1 cellular context compared by ENCODE assay signal in the genomic region with DNA sequence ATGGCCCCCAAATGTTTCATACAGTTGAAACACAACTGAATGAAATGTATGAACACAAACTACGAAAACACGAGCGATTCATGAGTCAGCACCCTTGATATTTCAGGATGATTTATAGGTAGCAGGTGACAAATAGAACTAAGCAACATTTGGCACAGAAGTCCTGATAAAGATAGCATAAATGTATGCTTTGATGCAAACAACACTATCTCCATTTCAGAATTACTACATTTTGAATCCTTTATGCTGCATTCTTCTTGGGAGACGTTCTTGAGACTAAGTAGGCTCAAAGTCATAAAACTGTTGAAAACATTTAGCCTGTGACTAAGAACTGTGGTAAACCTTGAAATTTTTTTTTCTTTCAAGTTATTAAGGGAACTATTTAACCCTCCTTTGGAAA.
TF ChIP-seq lines count a peak whose summit lies in the region.

No MANE protein-coding gene starts in this region.

TF ChIP-seq in K562, 482 proteins besides CTCF, POLR2A, EP300 and RAD21 (continued from another document):
- TF ChIP-seq, protein P1, sequence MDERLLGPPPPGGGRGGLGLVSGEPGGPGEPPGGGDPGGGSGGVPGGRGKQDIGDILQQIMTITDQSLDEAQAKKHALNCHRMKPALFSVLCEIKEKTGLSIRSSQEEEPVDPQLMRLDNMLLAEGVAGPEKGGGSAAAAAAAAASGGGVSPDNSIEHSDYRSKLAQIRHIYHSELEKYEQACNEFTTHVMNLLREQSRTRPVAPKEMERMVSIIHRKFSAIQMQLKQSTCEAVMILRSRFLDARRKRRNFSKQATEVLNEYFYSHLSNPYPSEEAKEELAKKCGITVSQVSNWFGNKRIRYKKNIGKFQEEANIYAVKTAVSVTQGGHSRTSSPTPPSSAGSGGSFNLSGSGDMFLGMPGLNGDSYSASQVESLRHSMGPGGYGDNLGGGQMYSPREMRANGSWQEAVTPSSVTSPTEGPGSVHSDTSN (CRISPR knock-in tag; IDR thresholded peaks at IDR 0.05; ENCODE audit: low read depth), result no peak
- TF ChIP-seq, protein P1 (tag; conservative IDR thresholded peaks at IDR 0.05; ENCODE audit: low read depth), result peak; percentile 51
- TF ChIP-seq SREBF1 (IDR thresholded peaks at IDR 0.05; ENCODE audit: borderline replicate concordance, low read depth, low read length) (no peak), MCM3 (IDR thresholded peaks at IDR 0.05) (no peak), MYC (IDR thresholded peaks at IDR 0.05; ENCODE audit: low read depth, low read length) (no peak), MYC (CRISPR knock-in tag; IDR thresholded peaks at IDR 0.05; ENCODE audit: borderline replicate concordance, low read depth) (no peak), ZNF316 (IDR thresholded peaks at IDR 0.05) (peak; percentile 31; the same call in 1 of the 2 replicates), ZC3H4 (CRISPR knock-in tag; IDR thresholded peaks at IDR 0.05; ENCODE audit: borderline replicate concordance) (no peak), MEIS2 (IDR thresholded peaks at IDR 0.05; ENCODE audit: partially characterized antibody) (peak; percentile 73), RBM25 (IDR thresholded peaks at IDR 0.05; ENCODE audit: low read depth, low read length, severe bottlenecking) (no peak), NFATC3 (IDR thresholded peaks at IDR 0.05) (no peak)
- TF ChIP-seq, protein P2, sequence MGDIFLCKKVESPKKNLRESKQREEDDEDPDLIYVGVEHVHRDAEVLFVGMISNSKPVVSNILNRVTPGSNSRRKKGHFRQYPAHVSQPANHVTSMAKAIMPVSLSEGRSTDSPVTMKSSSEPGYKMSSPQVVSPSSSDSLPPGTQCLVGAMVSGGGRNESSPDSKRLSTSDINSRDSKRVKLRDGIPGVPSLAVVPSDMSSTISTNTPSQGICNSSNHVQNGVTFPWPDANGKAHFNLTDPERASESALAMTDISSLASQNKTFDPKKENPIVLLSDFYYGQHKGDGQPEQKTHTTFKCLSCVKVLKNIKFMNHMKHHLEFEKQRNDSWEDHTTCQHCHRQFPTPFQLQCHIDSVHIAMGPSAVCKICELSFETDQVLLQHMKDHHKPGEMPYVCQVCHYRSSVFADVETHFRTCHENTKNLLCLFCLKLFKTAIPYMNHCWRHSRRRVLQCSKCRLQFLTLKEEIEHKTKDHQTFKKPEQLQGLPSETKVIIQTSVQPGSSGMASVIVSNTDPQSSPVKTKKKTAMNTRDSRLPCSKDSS (IDR thresholded peaks at IDR 0.05; ENCODE audit: low read depth, partially characterized antibody), result no peak
- TF ChIP-seq, protein P3, sequence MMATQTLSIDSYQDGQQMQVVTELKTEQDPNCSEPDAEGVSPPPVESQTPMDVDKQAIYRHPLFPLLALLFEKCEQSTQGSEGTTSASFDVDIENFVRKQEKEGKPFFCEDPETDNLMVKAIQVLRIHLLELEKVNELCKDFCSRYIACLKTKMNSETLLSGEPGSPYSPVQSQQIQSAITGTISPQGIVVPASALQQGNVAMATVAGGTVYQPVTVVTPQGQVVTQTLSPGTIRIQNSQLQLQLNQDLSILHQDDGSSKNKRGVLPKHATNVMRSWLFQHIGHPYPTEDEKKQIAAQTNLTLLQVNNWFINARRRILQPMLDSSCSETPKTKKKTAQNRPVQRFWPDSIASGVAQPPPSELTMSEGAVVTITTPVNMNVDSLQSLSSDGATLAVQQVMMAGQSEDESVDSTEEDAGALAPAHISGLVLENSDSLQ (IDR thresholded peaks at IDR 0.05), result 0 out of 2 replicates have a peak, but pooled peaks have one; percentile 21
